20 cellular contexts compared by ENCODE assay signal in genomic region chr16:1980770-1981087, GRCh38. TPM values are rescaled to one million over a fixed set of nuclear protein-coding genes. Genes with fewer than 3 reads are reported as not detected.
"Had no signal": no experiment of that assay in that cellular context is flagged by ENCODE, and none has a peak within 500 bp of the region (broad histone marks: within the 10 kb centered on the region; RNA-seq: fewer than 3 reads in every experiment).

No MANE protein-coding gene starts in this region.

- H3K27ac ChIP-seq: foreskin keratinocyte, neutrophil, parathyroid adenoma, skin epidermis had no signal

- H3K4me1 ChIP-seq: foreskin keratinocyte had no signal

- ATAC-seq: activated CD4-positive, CD25-positive, alpha-beta regulatory T cell treated with anti-CD3 and anti-CD28 coated beads, Interleukin-2, amount 50 U/mL, for 24 hours; foreskin keratinocyte had no signal

- FAIRE-seq: islet of Langerhans had no signal

- DNase-seq: activated CD4-positive, alpha-beta T cell treated with anti-CD3 and anti-CD28 coated beads, Interleukin-2, amount 50 U/mL, for 4 hours; activated naive CD4-positive, alpha-beta T cell; activated naive CD8-positive, alpha-beta T cell treated with anti-CD3 and anti-CD28 coated beads, Interleukin-2, amount 10 ng/mL, durations not matched to agents 7 days and 5 days; activated T-cell treated with anti-CD3 and anti-CD28 coated beads for 4 hours; effector CD8-positive, alpha-beta T cell; foreskin keratinocyte; naive B cell; stimulated activated CD4-positive, alpha-beta T cell treated with anti-CD3 and anti-CD28 coated beads, Interleukin-4, amount 100 ng/mL, for 24 hours; stimulated activated CD8-positive, alpha-beta memory T cell treated with anti-CD3 and anti-CD28 coated beads, Interleukin-4, amount 100 ng/mL, for 48 hours; stimulated activated naive CD4-positive, alpha-beta T cell treated with Interleukin-2 at 50 U/mL for 16 hours had no signal

- H3K4me3 Mint-ChIP-seq: activated naive CD8-positive, alpha-beta T cell treated with anti-CD3 and anti-CD28 coated beads, Interleukin-2, amount 10 ng/mL, durations not matched to agents 7 days and 5 days; central memory CD8-positive, alpha-beta T cell; T-helper 2 cell treated with Interferon-gamma antibody and Interleukin-4, amounts not matched to agents 5 μg/mL and 100 μg/mL, for 36 hours had no signal

- H3K4me3 ChIP-seq: lung, skin epidermis had no signal

- H3K27ac Mint-ChIP-seq: T-helper 2 cell treated with Interferon-gamma antibody and Interleukin-4, amounts not matched to agents 5 μg/mL and 100 μg/mL, for 36 hours had no signal

- H3K9ac ChIP-seq: parathyroid adenoma had no signal

- H3K9me3 ChIP-seq: neutrophil, upper lobe of left lung had no signal

- H3K79me2 ChIP-seq: parathyroid adenoma had no signal

- H3K9me3 Mint-ChIP-seq: activated naive CD8-positive, alpha-beta T cell treated with anti-CD3 and anti-CD28 coated beads, Interleukin-2, amount 10 ng/mL, durations not matched to agents 7 days and 5 days; central memory CD8-positive, alpha-beta T cell; T-helper 2 cell treated with Interferon-gamma antibody and Interleukin-4, amounts not matched to agents 5 μg/mL and 100 μg/mL, for 36 hours had no signal

RNA-seq across cellular contexts. Expression of gene RNF151, which starts 14.1 kb away (rescaled TPM):
- total RNA-seq: activated naive CD8-positive, alpha-beta T cell treated with anti-CD3 and anti-CD28 coated beads, Interleukin-2, amount 10 ng/mL, durations not matched to agents 7 days and 5 days; foreskin keratinocyte; left colon; lung had no signal
- polyA plus RNA-seq: foreskin keratinocyte had no signal
